Comparison of ENCODE assay signal across 22 cellular contexts in the genomic region with DNA sequence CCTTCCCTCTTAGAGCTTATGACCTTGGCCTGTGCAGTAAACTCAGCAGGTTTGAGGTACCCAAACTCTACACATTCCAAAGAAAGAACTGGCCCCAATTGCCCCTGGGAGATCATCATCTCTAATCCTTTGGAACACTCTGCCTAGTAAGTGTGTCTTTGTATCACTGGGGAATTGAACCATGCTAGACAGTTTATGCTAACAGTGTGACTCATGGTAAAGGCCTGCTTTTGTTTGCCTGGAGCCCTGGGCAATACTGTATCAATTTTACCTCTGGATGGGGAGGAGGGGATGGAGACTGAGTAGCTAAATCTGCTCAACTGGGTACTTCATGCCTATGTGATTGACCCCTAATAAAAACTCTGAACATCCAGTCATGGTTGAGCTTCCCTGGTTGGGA.
DNase-seq lines count a peak whose midpoint lies in the region; ATAC-seq and TF ChIP-seq lines count a peak whose summit lies in the region.
"Had no signal": no experiment of that assay in that cellular context is flagged by ENCODE, and none has a peak within 500 bp of the region (broad histone marks: within the 10 kb centered on the region; RNA-seq: fewer than 3 reads in every experiment).

No MANE protein-coding gene starts in this region.

- peaks cover 3% of the 10 kb centered on the region for H3K27me3 ChIP-seq in PC-3 (ENCODE audit: low read length)
- H3K27me3 ChIP-seq: BE2C, colonic mucosa, spleen had no signal

- TF ChIP-seq CTCF in PC-3 (conservative IDR thresholded peaks at IDR 0.05; ENCODE audit: low read depth, low read length) (no peak), fibroblast of mammary gland (conservative IDR thresholded peaks at IDR 0.05; ENCODE audit: control insufficient read depth, insufficient read depth, low read depth, low read length) (no peak), lower leg skin (IDR thresholded peaks at IDR 0.05) (no peak)

- BruUV-seq in PC-3 (replicated peaks; lab: Mats Ljungman, UMichigan) = no TSS peak

- in situ Hi-C loops in Caki2 (cut with HindIII; ENCODE audit: low pct_unique_long_range_greater_than_20kb, low sequenced_read_pairs) = no loop called here

- no peaks in the 10 kb centered on the region for H3K9me3 ChIP-seq in PC-3 (ENCODE audit: low read length)
- H3K9me3 ChIP-seq: BE2C, colonic mucosa, lower lobe of right lung, psoas muscle, spleen, thoracic aorta had no signal

- no peak overlapping the region for H3K4me2 ChIP-seq in PC-3 (ENCODE audit: low read length)

- no peaks in the 10 kb centered on the region for H3F3A ChIP-seq in PC-3 (ENCODE audit: low read length, unreplicated experiment)

- ATAC-seq in PC-3 = peak; percentile 27; the same call in 1 of the 2 replicates
- ATAC-seq in GM19351 (IDR thresholded peaks at IDR 0.05; ENCODE audit: unreplicated experiment) = no peak
- ATAC-seq in HG02588 (IDR thresholded peaks at IDR 0.05; ENCODE audit: unreplicated experiment) = no peak
- ATAC-seq: lower lobe of right lung, psoas muscle, SK-N-SH treated with all-trans-retinoic acid at 6 μM for 48 hours had no signal

- no peaks in the 10 kb centered on the region for H4K20me1 ChIP-seq in PC-3 (ENCODE audit: low read length)

- DNase-seq in Caki2 (ENCODE audit: low read depth) (peak; percentile 5), PC-3 (peak; percentile 47), fibroblast of mammary gland (ENCODE audit: low read depth) (peak; percentile 41), skeletal muscle cell (ENCODE audit: low read depth) (peak; percentile 5), lower leg skin (ENCODE audit: low spot score in 2 of 2) (no peak)
- DNase-seq: activated CD8-positive, alpha-beta memory T cell treated with anti-CD3 and anti-CD28 coated beads, Interleukin-2, amount 50 U/mL, for 4 hours; activated naive CD8-positive, alpha-beta T cell treated with anti-CD3 and anti-CD28 coated beads, Interleukin-2, amount 10 ng/mL, durations not matched to agents 7 days and 5 days; BE2C; Calu3; colonic mucosa; hippocampal formation; lower lobe of right lung; NCI-H1694 treated with DMSO at 0.1 percent for 48 hours; NCI-H526 treated with DMSO at 0.1 percent for 48 hours; psoas muscle; spleen; stimulated activated CD4-positive, alpha-beta T cell treated with anti-CD3 and anti-CD28 coated beads, Interleukin-4, amount 100 ng/mL, for 1 hour; stimulated activated naive CD4-positive, alpha-beta T cell had no signal

- H3K9me2 ChIP-seq in PC-3 (replicated peaks; ENCODE audit: low read length) = no peaks in the 10 kb centered on the region

- intact Hi-C loops in PC-3 (cut with micrococcal nuclease) = no loop called here
- intact Hi-C loops in lower leg skin (cut with DNase I; ENCODE audit: low total_unique reads) = no loop called here

- H3K36me3 ChIP-seq in PC-3 (ENCODE audit: low read depth, low read length) = no peaks in the 10 kb centered on the region
- H3K36me3 ChIP-seq: BE2C, colonic mucosa, lower lobe of right lung, spleen, thoracic aorta had no signal

- H3K9ac ChIP-seq in PC-3 (ENCODE audit: low read length) = no peak overlapping the region

- H3K4me3 ChIP-seq in PC-3 (ENCODE audit: low read length) = no peak overlapping the region
- H3K4me3 ChIP-seq in fibroblast of mammary gland (ENCODE audit: control insufficient read depth, low read depth, low read length) = no peak overlapping the region
- H3K4me3 ChIP-seq in skeletal muscle cell (ENCODE audit: low read depth, low read length) = no peak overlapping the region
- H3K4me3 ChIP-seq in lower leg skin (ENCODE audit: low read depth, poor library complexity, severe bottlenecking) = no peak overlapping the region
- H3K4me3 ChIP-seq: colonic mucosa, lower lobe of right lung, psoas muscle, spleen, thoracic aorta had no signal

- no peak overlapping the region for H2AFZ ChIP-seq in PC-3 (ENCODE audit: low read length)

- H3K4me1 ChIP-seq in PC-3 (ENCODE audit: insufficient read depth, low read length) = no peaks in the 10 kb centered on the region
- H3K4me1 ChIP-seq: BE2C, colonic mucosa, lower lobe of right lung, psoas muscle, spleen had no signal

- H3K79me2 ChIP-seq in PC-3 (ENCODE audit: low read length) = no peaks in the 10 kb centered on the region

- CTCF ChIA-PET in PC-3 (lab: Charles Lee) = no interaction called here

- no peak for TF ChIP-seq POLR2A in lower leg skin (IDR thresholded peaks at IDR 0.05)

- POLR2A ChIA-PET in PC-3 (lab: Charles Lee; ENCODE audit: unreplicated experiment) = no interaction called here

- H3K27ac ChIP-seq in PC-3 (ENCODE audit: low read length) = no peak overlapping the region
- H3K27ac ChIP-seq: colonic mucosa, lower lobe of right lung, psoas muscle, spleen, thoracic aorta had no signal

Comparison
In these comparisons a context has a peak if more than half of its experiments do, and no peak if none do; other contexts are left out.
1. DNase-seq: peak in Caki2 (single experiment), PC-3 (single experiment), fibroblast of mammary gland (single experiment) and skeletal muscle cell (single experiment); none in lower leg skin (0 of 2).